In genomic region chr2:43657241-43657640, GRCh38 we compare ENCODE assay signal across 27 cellular contexts. TPM values are rescaled to one million over a fixed set of nuclear protein-coding genes. Genes with fewer than 3 reads are reported as not detected.
"Had no signal": no experiment of that assay in that cellular context is flagged by ENCODE, and none has a peak within 500 bp of the region (broad histone marks: within the 10 kb centered on the region; RNA-seq: fewer than 3 reads in every experiment).

No MANE protein-coding gene starts in this region.

- H3K4me2 ChIP-seq: neural progenitor cell had no signal

- DNase-seq: occipital lobe; ovary; posterior cingulate gyrus; psoas muscle; right cardiac atrium; right lobe of liver; sigmoid colon; small intestine; stimulated activated CD4-positive, alpha-beta T cell treated with anti-CD3 and anti-CD28 coated beads, Interleukin-15, amount 100 ng/mL, for 24 hours; stimulated activated CD4-positive, alpha-beta T cell treated with anti-CD3 and anti-CD28 coated beads, Interleukin-2, amount 100 ng/mL, for 24 hours; stimulated activated CD4-positive, alpha-beta T cell treated with anti-CD3 and anti-CD28 coated beads, Interleukin-2, amount 100 ng/mL, for 48 hours; stimulated activated CD4-positive, alpha-beta T cell treated with anti-CD3 and anti-CD28 coated beads, Interleukin-4, amount 100 ng/mL, for 24 hours; stimulated activated naive B cell treated with anti-CD40 and anti-IgM and Interleukin-4, amounts not matched to agents 10 μg/mL and 1 μg/mL and 100 μg/mL, for 72 hours; stimulated activated naive CD4-positive, alpha-beta T cell treated with Interleukin-2 at 50 U/mL for 16 hours; stomach; thyroid gland; trophoblast cell; upper lobe of left lung had no signal

- H3K36me3 ChIP-seq: neural progenitor cell, ovary, right lobe of liver, sigmoid colon, stomach, thoracic aorta, thyroid gland, upper lobe of left lung, vagina had no signal

- H3K27ac ChIP-seq: neural progenitor cell, ovary, parathyroid adenoma, psoas muscle, right lobe of liver, sigmoid colon, stomach, thoracic aorta, thyroid gland, tibial nerve, upper lobe of left lung, vagina had no signal

- H3K79me2 ChIP-seq: parathyroid adenoma had no signal

- H3K9ac ChIP-seq: neural progenitor cell, parathyroid adenoma had no signal

- H3K4me1 ChIP-seq: neural progenitor cell, parathyroid adenoma, psoas muscle, right lobe of liver, sigmoid colon, stomach, thyroid gland, tibial nerve, upper lobe of left lung, vagina had no signal

- FAIRE-seq: small intestine, urothelium cell line had no signal

- ATAC-seq: psoas muscle; right cardiac atrium; right lobe of liver; stimulated activated effector memory CD8-positive, alpha-beta T cell treated with anti-CD3 and anti-CD28 coated beads, Interleukin-12 subunit alpha, Interleukin-12 subunit beta, amount 100 ng/mL, for 72 hours; stimulated activated naive B cell treated with anti-CD40 and anti-IgM and Interleukin-4, amounts not matched to agents 10 μg/mL and 1 μg/mL and 100 μg/mL, for 72 hours had no signal

- H3K4me3 ChIP-seq: neural progenitor cell, ovary, psoas muscle, right lobe of liver, sigmoid colon, stomach, thoracic aorta, thyroid gland, tibial nerve, upper lobe of left lung, vagina had no signal

- H3K9me3 ChIP-seq: ovary, psoas muscle, right lobe of liver, sigmoid colon, stomach, thoracic aorta, thyroid gland, upper lobe of left lung, vagina had no signal

- H2AFZ ChIP-seq: neural progenitor cell, parathyroid adenoma had no signal

- H3K27me3 ChIP-seq: neural progenitor cell, ovary, right lobe of liver, sigmoid colon, stomach, thyroid gland, tibial nerve, upper lobe of left lung, vagina had no signal

RNA-seq across cellular contexts. Expression of gene C1GALT1C1L, which starts 19.0 kb away (rescaled TPM):
- total RNA-seq: occipital lobe, temporal lobe had no signal
- polyA plus RNA-seq: neural cell had no signal
